ENCODE assay signal across 12 cellular contexts in the genomic region with DNA sequence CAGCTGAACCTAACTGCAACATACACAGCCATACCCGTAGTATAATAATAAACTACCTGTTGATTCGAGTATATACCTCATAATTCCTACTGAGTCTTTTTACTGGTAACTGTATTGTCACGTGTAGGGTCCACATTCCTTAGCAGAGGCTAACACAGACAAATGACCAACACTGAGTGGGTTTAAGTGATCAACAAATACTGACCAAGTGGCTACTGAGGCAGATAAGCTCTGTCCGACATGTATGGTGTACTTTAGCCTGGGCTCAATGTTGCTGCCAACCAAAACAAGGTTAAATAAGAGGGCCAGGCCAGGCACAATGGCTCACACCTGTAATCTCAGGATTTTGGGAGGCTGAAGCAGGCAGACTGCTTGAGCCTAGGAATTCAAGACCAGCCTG. TPM values are rescaled to one million over a fixed set of nuclear protein-coding genes. Genes with fewer than 3 reads are reported as not detected.
A peak's percentile ranks its signal among the peaks of the same experiment; 100 is the strongest.
DNase-seq lines count a peak whose midpoint lies in the region; ATAC-seq and TF ChIP-seq lines count a peak whose summit lies in the region.
"Had no signal": no experiment of that assay in that cellular context is flagged by ENCODE, and none has a peak within 500 bp of the region (broad histone marks: within the 10 kb centered on the region; RNA-seq: fewer than 3 reads in every experiment).

No MANE protein-coding gene starts in this region.

- no peak overlapping the region; a peak in 1 of 4 replicates for H3K4me3 ChIP-seq in Panc1 (ENCODE audit: low read depth in 2 of 2, low read length in 2 of 2)

- no peaks in the 10 kb centered on the region for H3K9me3 Mint-ChIP-seq in T-helper 2 cell treated with Interferon-gamma antibody and Interleukin-4, amounts not matched to agents 5 μg/mL and 100 μg/mL, for 36 hours
- H3K9me3 Mint-ChIP-seq in stimulated activated naive B cell treated with anti-CD40 and anti-IgM and Interleukin-4, amounts not matched to agents 10 μg/mL and 1 μg/mL and 100 μg/mL, for 72 hours = peaks cover 0 to 4% of the 10 kb centered on the region in 2 donors

- intact Hi-C loops in Panc1 (cut with micrococcal nuclease; ENCODE audit: unreplicated experiment) = no loop called here

- peak; percentile 4 for TF ChIP-seq POLR2A in erythroblast (IDR thresholded peaks at IDR 0.05; ENCODE audit: low read length)

- H3K4me3 Mint-ChIP-seq in T-helper 2 cell treated with Interferon-gamma antibody and Interleukin-4, amounts not matched to agents 5 μg/mL and 100 μg/mL, for 36 hours = peak overlapping the region; percentile 82
- H3K4me3 Mint-ChIP-seq in stimulated activated naive B cell treated with anti-CD40 and anti-IgM and Interleukin-4, amounts not matched to agents 10 μg/mL and 1 μg/mL and 100 μg/mL, for 72 hours = peak overlapping the region; percentile 79 to 81

- no peak for DNase-seq in T-helper 2 cell treated with Interferon-gamma antibody and Interleukin-4, amounts not matched to agents 5 μg/mL and 100 μg/mL, for 36 hours (ENCODE audit: low spot score)
- DNase-seq in T-helper 2 cell (no peak), Panc1 (ENCODE audit: low read depth, low spot score) (no peak), erythroblast (lab: John Stamatoyannopoulos, UW) (no peak), SKM-1 (lab: John Stamatoyannopoulos, UW; ENCODE audit: unreplicated experiment) (no peak)
- DNase-seq in stimulated activated naive B cell treated with anti-CD40 and anti-IgM and Interleukin-4, amounts not matched to agents 10 μg/mL and 1 μg/mL and 100 μg/mL, for 72 hours = no peak
- no peak for DNase-seq in central memory CD4-positive, alpha-beta T cell
- DNase-seq: brain microvascular endothelial cell, NCI-H1417 treated with DMSO at 0.1 percent for 48 hours, NCI-H82, SW 1271 had no signal

- no peaks in the 10 kb centered on the region for H3K27me3 ChIP-seq in Panc1 (ENCODE audit: control insufficient read depth, insufficient read depth, low read length)
- H3K27me3 ChIP-seq: brain microvascular endothelial cell had no signal

- peaks cover 38% of the 10 kb centered on the region for H3K36me3 Mint-ChIP-seq in T-helper 2 cell treated with Interferon-gamma antibody and Interleukin-4, amounts not matched to agents 5 μg/mL and 100 μg/mL, for 36 hours (ENCODE audit: low read depth)
- H3K36me3 Mint-ChIP-seq in stimulated activated naive B cell treated with anti-CD40 and anti-IgM and Interleukin-4, amounts not matched to agents 10 μg/mL and 1 μg/mL and 100 μg/mL, for 72 hours = peaks cover 23 to 47% of the 10 kb centered on the region in 2 donors

- H3K9me3 ChIP-seq in Panc1 (ENCODE audit: control insufficient read depth, insufficient read depth, low read depth, low read length) = no peaks in the 10 kb centered on the region

- POLR2A ChIA-PET in Panc1 (lab: Charles Lee) = no interaction called here

- no peaks in the 10 kb centered on the region for H3K27me3 Mint-ChIP-seq in T-helper 2 cell treated with Interferon-gamma antibody and Interleukin-4, amounts not matched to agents 5 μg/mL and 100 μg/mL, for 36 hours (ENCODE audit: low read depth)
- no peaks in the 10 kb centered on the region for H3K27me3 Mint-ChIP-seq in stimulated activated naive B cell treated with anti-CD40 and anti-IgM and Interleukin-4, amounts not matched to agents 10 μg/mL and 1 μg/mL and 100 μg/mL, for 72 hours

- peaks cover 87% of the 10 kb centered on the region for H3K4me1 ChIP-seq in Panc1 (ENCODE audit: control insufficient read depth, insufficient read depth, low read length)

- no TSS peak for BruUV-seq in Panc1 (replicated peaks; lab: Mats Ljungman, UMichigan)

- H3K4me1 Mint-ChIP-seq in T-helper 2 cell treated with Interferon-gamma antibody and Interleukin-4, amounts not matched to agents 5 μg/mL and 100 μg/mL, for 36 hours (ENCODE audit: low read depth) = peaks cover 70% of the 10 kb centered on the region
- H3K4me1 Mint-ChIP-seq in stimulated activated naive B cell treated with anti-CD40 and anti-IgM and Interleukin-4, amounts not matched to agents 10 μg/mL and 1 μg/mL and 100 μg/mL, for 72 hours = peaks cover 60 to 85% of the 10 kb centered on the region in 2 donors

- H3K36me3 ChIP-seq in Panc1 (ENCODE audit: control insufficient read depth, insufficient read depth, low read length) = no peaks in the 10 kb centered on the region

- TF ChIP-seq CTCF in Panc1 (IDR thresholded peaks at IDR 0.05) = no peak

- H3K27ac ChIP-seq in Panc1 (ENCODE audit: low read length) = peak overlapping the region; percentile 65
- H3K27ac ChIP-seq: brain microvascular endothelial cell had no signal

- CTCF ChIA-PET in Panc1 (lab: Charles Lee) = no interaction called here

- ATAC-seq in Panc1 = no peak
- no peak for ATAC-seq in stimulated activated naive B cell treated with anti-CD40 and anti-IgM and Interleukin-4, amounts not matched to agents 10 μg/mL and 1 μg/mL and 100 μg/mL, for 72 hours (replicated peaks)
- ATAC-seq in GM21825 (IDR thresholded peaks at IDR 0.05; ENCODE audit: unreplicated experiment) = no peak

- in situ Hi-C loops in Panc1 (cut with HindIII; ENCODE audit: low pct_unique_long_range_greater_than_20kb, low sequenced_read_pairs) = no loop called here

- peak overlapping the region; percentile 97 for H3K27ac Mint-ChIP-seq in T-helper 2 cell treated with Interferon-gamma antibody and Interleukin-4, amounts not matched to agents 5 μg/mL and 100 μg/mL, for 36 hours
- H3K27ac Mint-ChIP-seq in stimulated activated naive B cell treated with anti-CD40 and anti-IgM and Interleukin-4, amounts not matched to agents 10 μg/mL and 1 μg/mL and 100 μg/mL, for 72 hours = peak overlapping the region; percentile 96

RNA-seq across cellular contexts. Expression of a gene that starts 12.7 kb away (rescaled TPM):
- total RNA-seq in Panc1 (2021; ENCODE audit: unreplicated experiment) = 218 TPM
- polyA plus RNA-seq in Panc1 (2012; ENCODE audit: insufficient read length) = 111 TPM
